ENCODE assay signal across 11 cellular contexts in the genomic region with DNA sequence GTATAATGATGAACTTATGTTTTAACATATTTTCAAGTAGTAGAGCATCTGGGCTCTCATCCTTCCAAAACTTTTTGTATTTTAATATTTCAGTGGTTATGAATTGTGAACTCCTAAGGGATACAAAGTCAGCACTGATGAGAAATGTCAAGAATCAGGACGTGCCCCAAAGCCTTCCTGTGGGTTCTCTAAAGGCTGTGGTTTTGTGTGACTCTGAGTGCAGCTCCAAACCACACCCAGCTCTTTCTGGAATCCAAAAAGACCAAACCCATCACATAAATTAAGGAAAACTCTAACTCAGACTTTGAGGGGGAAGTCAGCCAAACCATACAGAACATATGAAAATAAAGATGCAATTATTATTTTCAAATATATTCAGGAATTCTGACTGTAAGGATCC.
DNase-seq lines count a peak whose midpoint lies in the region; ATAC-seq and TF ChIP-seq lines count a peak whose summit lies in the region.
"Had no signal": no experiment of that assay in that cellular context is flagged by ENCODE, and none has a peak within 500 bp of the region (broad histone marks: within the 10 kb centered on the region; RNA-seq: fewer than 3 reads in every experiment).

No MANE protein-coding gene starts in this region.

- H3K9ac ChIP-seq in adipocyte (ENCODE audit: low read length) = peak overlapping the region; percentile 70

- POLR2A ChIA-PET in GM10248 (lab: Yijun Ruan, JAX) = interaction anchor here (1.4 kb wide), 1 partner anchor 38 kb away, joined by 4 read pairs; no protein-coding TSS in a partner anchor

- H3K4me1 Mint-ChIP-seq in stimulated activated naive CD8-positive, alpha-beta T cell treated with anti-CD3 and anti-CD28 coated beads, Interleukin-15, amount 100 ng/mL, for 72 hours = peaks cover 35% of the 10 kb centered on the region

- DNase-seq in stimulated activated naive CD8-positive, alpha-beta T cell treated with anti-CD3 and anti-CD28 coated beads, Interleukin-15, Interleukin-2, amounts not matched to agents 100 U/mL and 50 U/mL, for 24 hours = no peak
- no peak for DNase-seq in stimulated activated naive CD8-positive, alpha-beta T cell treated with anti-CD3 and anti-CD28 coated beads, Interleukin-15, amount 100 ng/mL, for 72 hours
- DNase-seq in adipocyte (ENCODE audit: low read depth) (peak; percentile 73), kidney tubule cell (ENCODE audit: low spot score) (peak; percentile 37), GM10248 (ENCODE audit: extremely low spot score) (no peak), COR-L47 (lab: John Stamatoyannopoulos, UW) (no peak), C1 segment of cervical spinal cord (lab: John Stamatoyannopoulos, UW) (no peak)
- DNase-seq: NK-92 treated with Interleukin-12 subunit alpha and Interleukin-12 subunit beta, amount 100 ng/mL, for 24 hours had no signal

- no peaks in the 10 kb centered on the region for H3K27me3 Mint-ChIP-seq in stimulated activated naive CD8-positive, alpha-beta T cell treated with anti-CD3 and anti-CD28 coated beads, Interleukin-15, amount 100 ng/mL, for 72 hours

- peaks cover 57% of the 10 kb centered on the region for H3K36me3 ChIP-seq in adipocyte (ENCODE audit: control insufficient read depth, insufficient read depth, low read length, severe bottlenecking)

- ATAC-seq in stimulated activated naive CD8-positive, alpha-beta T cell treated with anti-CD3 and anti-CD28 coated beads, Interleukin-15, Interleukin-2, amounts not matched to agents 100 U/mL and 50 U/mL, for 24 hours = peak; percentile 70
- no peak for ATAC-seq in stimulated activated naive CD8-positive, alpha-beta T cell treated with anti-CD3 and anti-CD28 coated beads, Interleukin-15, amount 100 ng/mL, for 72 hours
- ATAC-seq in HG02798 (IDR thresholded peaks at IDR 0.05; ENCODE audit: poor library complexity, unreplicated experiment) = no peak
- ATAC-seq: HepG2, left lobe of liver had no signal

- H3K4me3 Mint-ChIP-seq in stimulated activated naive CD8-positive, alpha-beta T cell treated with anti-CD3 and anti-CD28 coated beads, Interleukin-15, amount 100 ng/mL, for 72 hours = no peak overlapping the region

- CTCF ChIA-PET in GM10248 (lab: Yijun Ruan, JAX) = interaction anchor here (0.9 to 1.6 kb wide), 3 partner anchors 14 to 109 kb away, joined by 3 to 5 read pairs (median 4); no protein-coding TSS in a partner anchor

- no peak for TF ChIP-seq CTCF in GM10248 (IDR thresholded peaks at IDR 0.05; ENCODE audit: control extremely low read depth, extremely low read depth, low read depth, missing control alignments)

- H3K9me3 ChIP-seq in adipocyte (ENCODE audit: control insufficient read depth, low read length) = no peaks in the 10 kb centered on the region

- H3K4me1 ChIP-seq in adipocyte (ENCODE audit: control insufficient read depth, insufficient read depth, low read length) = peaks cover 17% of the 10 kb centered on the region

- H3K27me3 ChIP-seq in adipocyte (replicated peaks; ENCODE audit: control insufficient read depth, insufficient read depth, low read length) = no peaks in the 10 kb centered on the region

- H3K9me3 Mint-ChIP-seq in stimulated activated naive CD8-positive, alpha-beta T cell treated with anti-CD3 and anti-CD28 coated beads, Interleukin-15, amount 100 ng/mL, for 72 hours = no peaks in the 10 kb centered on the region

- H3K4me3 ChIP-seq in adipocyte (ENCODE audit: low read length) = peak overlapping the region; percentile 31

- peak overlapping the region in 1 of 2 donors; percentile 57 for H3K27ac Mint-ChIP-seq in stimulated activated naive CD8-positive, alpha-beta T cell treated with anti-CD3 and anti-CD28 coated beads, Interleukin-15, amount 100 ng/mL, for 72 hours

Comparison
In these comparisons a context has a peak if more than half of its experiments do, and no peak if none do; other contexts are left out.
1. DNase-seq: peak in adipocyte (single experiment) and kidney tubule cell (single experiment); none in stimulated activated naive CD8-positive, alpha-beta T cell treated with anti-CD3 and anti-CD28 coated beads, Interleukin-15, Interleukin-2, amounts not matched to agents 100 U/mL and 50 U/mL, for 24 hours (single experiment), stimulated activated naive CD8-positive, alpha-beta T cell treated with anti-CD3 and anti-CD28 coated beads, Interleukin-15, amount 100 ng/mL, for 72 hours (0 of 2), GM10248 (single experiment), COR-L47 (single experiment) and C1 segment of cervical spinal cord (0 of 14).